Comparison of ENCODE assay signal across 9 cellular contexts in genomic region chr19:42207767-42208259, GRCh38. TPM values are rescaled to one million over a fixed set of nuclear protein-coding genes. Genes with fewer than 3 reads are reported as not detected.
DNase-seq lines count a peak whose midpoint lies in the region; ATAC-seq and TF ChIP-seq lines count a peak whose summit lies in the region.
"Had no signal": no experiment of that assay in that cellular context is flagged by ENCODE, and none has a peak within 500 bp of the region (broad histone marks: within the 10 kb centered on the region; RNA-seq: fewer than 3 reads in every experiment).

No MANE protein-coding gene starts in this region.

- TF ChIP-seq CTCF in HFFc6 (IDR thresholded peaks at IDR 0.05) = no peak
- no peak for TF ChIP-seq CTCF in prostate gland (IDR thresholded peaks at IDR 0.05)
- no peak for TF ChIP-seq CTCF in right atrium auricular region (IDR thresholded peaks at IDR 0.05)

- TF ChIP-seq POLR2A in prostate gland (IDR thresholded peaks at IDR 0.05) = no peak

- H3K79me2 ChIP-seq in ACC112 (ENCODE audit: control insufficient read depth, insufficient read depth, low read length, unreplicated experiment) = peaks cover 8% of the 10 kb centered on the region

- H3K27ac Mint-ChIP-seq in HFFc6 = peak overlapping the region; percentile 95
- peak overlapping the region; percentile 80 for H3K27ac Mint-ChIP-seq in activated CD8-positive, alpha-beta T cell treated with anti-CD3 and anti-CD28 coated beads, Interleukin-2, amount 10 ng/mL, durations not matched to agents 7 days and 5 days

- POLR2A ChIA-PET in activated CD8-positive, alpha-beta T cell treated with anti-CD3 and anti-CD28 coated beads, Interleukin-2, amount 10 ng/mL, durations not matched to agents 7 days and 5 days (lab: Charles Lee) = interaction anchor here (1.5 kb wide), 1 partner anchor 9 kb away, joined by 5 read pairs; no protein-coding TSS in a partner anchor

- peak; percentile 32 for ATAC-seq in activated CD8-positive, alpha-beta T cell treated with anti-CD3 and anti-CD28 coated beads, Interleukin-2, amount 10 ng/mL, durations not matched to agents 7 days and 5 days
- ATAC-seq in HG03378 (IDR thresholded peaks at IDR 0.05; ENCODE audit: unreplicated experiment) = no peak

- H3K36me3 ChIP-seq in ACC112 (ENCODE audit: insufficient read depth, low read length) = peaks cover 3% of the 10 kb centered on the region; the same call in 1 of the 2 replicates
- peaks cover 0 to 22% of the 10 kb centered on the region in 2 donors for H3K36me3 ChIP-seq in prostate gland
- peaks cover 70% of the 10 kb centered on the region for H3K36me3 ChIP-seq in right atrium auricular region

- H3K9me3 Mint-ChIP-seq in HFFc6 = no peaks in the 10 kb centered on the region
- no peaks in the 10 kb centered on the region for H3K9me3 Mint-ChIP-seq in activated CD8-positive, alpha-beta T cell treated with anti-CD3 and anti-CD28 coated beads, Interleukin-2, amount 10 ng/mL, durations not matched to agents 7 days and 5 days (ENCODE audit: insufficient read depth)

- peaks cover 61% of the 10 kb centered on the region for H3K4me1 Mint-ChIP-seq in HFFc6 (ENCODE audit: low read depth)
- peaks cover 52% of the 10 kb centered on the region for H3K4me1 Mint-ChIP-seq in activated CD8-positive, alpha-beta T cell treated with anti-CD3 and anti-CD28 coated beads, Interleukin-2, amount 10 ng/mL, durations not matched to agents 7 days and 5 days (ENCODE audit: low read depth)

- DNase-seq in HFFc6 (peak; percentile 80), islet precursor cell (peak; percentile 79), prostate gland (ENCODE audit: low spot score) (no peak), right atrium auricular region (ENCODE audit: low spot score) (no peak), NCI-H146 treated with DMSO at 0.1 percent for 48 hours (lab: John Stamatoyannopoulos, UW; ENCODE audit: unreplicated experiment) (no peak)
- no peak for DNase-seq in activated CD8-positive, alpha-beta T cell treated with anti-CD3 and anti-CD28 coated beads, Interleukin-2, amount 10 ng/mL, durations not matched to agents 7 days and 5 days

- peak overlapping the region; percentile 45 for H3K4me3 Mint-ChIP-seq in HFFc6
- H3K4me3 Mint-ChIP-seq in activated CD8-positive, alpha-beta T cell treated with anti-CD3 and anti-CD28 coated beads, Interleukin-2, amount 10 ng/mL, durations not matched to agents 7 days and 5 days = peak overlapping the region; percentile 20

- peak overlapping the region; percentile 49 for H3K27ac ChIP-seq in ACC112 (ENCODE audit: low read depth, low read length)
- no peak overlapping the region for H3K27ac ChIP-seq in prostate gland
- H3K27ac ChIP-seq in right atrium auricular region = no peak overlapping the region

- peaks cover 23% of the 10 kb centered on the region for H3K4me1 ChIP-seq in ACC112 (ENCODE audit: control insufficient read depth, insufficient read depth, low read length, unreplicated experiment)
- H3K4me1 ChIP-seq in prostate gland (replicated peaks) = no peaks in the 10 kb centered on the region
- H3K4me1 ChIP-seq in right atrium auricular region = no peaks in the 10 kb centered on the region

- H3K36me3 Mint-ChIP-seq in HFFc6 (ENCODE audit: low read depth) = peaks cover 51% of the 10 kb centered on the region
- H3K36me3 Mint-ChIP-seq in activated CD8-positive, alpha-beta T cell treated with anti-CD3 and anti-CD28 coated beads, Interleukin-2, amount 10 ng/mL, durations not matched to agents 7 days and 5 days (ENCODE audit: low read depth) = peaks cover 69% of the 10 kb centered on the region

- H3K27me3 ChIP-seq in ACC112 (ENCODE audit: insufficient read depth, low read length) = no peaks in the 10 kb centered on the region
- H3K27me3 ChIP-seq in prostate gland (replicated peaks; ENCODE audit: insufficient read depth) = no peaks in the 10 kb centered on the region
- H3K27me3 ChIP-seq in right atrium auricular region = no peaks in the 10 kb centered on the region
- H3K27me3 ChIP-seq: spleen had no signal

- 84% methylated on average over 6 of the region's 6 CpGs for WGBS in prostate gland

- H3K4me3 ChIP-seq in ACC112 (ENCODE audit: low read depth, low read length) (no peak overlapping the region; the same call in 1 of the 2 replicates), prostate gland (no peak overlapping the region), right atrium auricular region (no peak overlapping the region)
- H3K4me3 ChIP-seq: spleen had no signal

- no peak overlapping the region for H2AFZ ChIP-seq in ACC112 (ENCODE audit: low read length, unreplicated experiment)

- intact Hi-C loops in prostate gland (cut with DNase I) = no loop called here

- H3K9me3 ChIP-seq in prostate gland (no peaks in the 10 kb centered on the region), right atrium auricular region (no peaks in the 10 kb centered on the region)
- H3K9me3 ChIP-seq: spleen had no signal

- no peaks in the 10 kb centered on the region for H3K27me3 Mint-ChIP-seq in HFFc6 (ENCODE audit: insufficient read depth)
- H3K27me3 Mint-ChIP-seq in activated CD8-positive, alpha-beta T cell treated with anti-CD3 and anti-CD28 coated beads, Interleukin-2, amount 10 ng/mL, durations not matched to agents 7 days and 5 days (ENCODE audit: low read depth) = no peaks in the 10 kb centered on the region

- CTCF ChIA-PET in activated CD8-positive, alpha-beta T cell treated with anti-CD3 and anti-CD28 coated beads, Interleukin-2, amount 10 ng/mL, durations not matched to agents 7 days and 5 days (lab: Charles Lee) = interaction anchor here (1.1 to 1.3 kb wide), 2 partner anchors 23 to 37 kb away, joined by 3 to 5 read pairs; no protein-coding TSS in a partner anchor

RNA-seq across cellular contexts. Expression of gene DEDD2, which starts 9.7 kb away (rescaled TPM):
- 10 to 100 TPM; 19.2 to 24.9 (median 20.2) TPM for total RNA-seq in HFFc6 (2021; fragmentation: NEBNext Ultra II Directional; extraction: Animal tissue kit (Norgen Biotek cat#: 25700))
- 10 to 100 TPM; 31.8 to 36.0 TPM for total RNA-seq in activated CD8-positive, alpha-beta T cell treated with anti-CD3 and anti-CD28 coated beads, Interleukin-2, amount 10 ng/mL, durations not matched to agents 7 days and 5 days
- 10 to 100 TPM; 70.3 to 98.1 TPM for total RNA-seq in prostate gland
- 10 to 100 TPM; 19.2 to 24.8 TPM for total RNA-seq in right atrium auricular region

RNA-seq across cellular contexts. Expression of gene ZNF526, which starts 12.3 kb away (rescaled TPM):
- total RNA-seq in HFFc6 (2021; fragmentation: NEBNext Ultra II Directional; extraction: Animal tissue kit (Norgen Biotek cat#: 25700)) = 10 to 100 TPM; 14.0 to 18.2 (median 16.1) TPM
- total RNA-seq in activated CD8-positive, alpha-beta T cell treated with anti-CD3 and anti-CD28 coated beads, Interleukin-2, amount 10 ng/mL, durations not matched to agents 7 days and 5 days = 10 to 100 TPM; 19.5 to 21.5 TPM
- total RNA-seq in prostate gland (10 to 100 TPM in 1 of 2 donors, 1 to 10 TPM in 1; 8.2 to 14.1 TPM), right atrium auricular region (1 to 10 TPM; 2.6 to 5.4 TPM)

RNA-seq across cellular contexts. Expression of gene GSK3A, which starts 34.6 kb away (rescaled TPM):
- 10 to 100 TPM; 36.3 to 45.5 (median 43.1) TPM for total RNA-seq in HFFc6 (2021; fragmentation: NEBNext Ultra II Directional; extraction: Animal tissue kit (Norgen Biotek cat#: 25700))
- total RNA-seq in activated CD8-positive, alpha-beta T cell treated with anti-CD3 and anti-CD28 coated beads, Interleukin-2, amount 10 ng/mL, durations not matched to agents 7 days and 5 days = 10 to 100 TPM; 48.2 to 49.0 TPM
- total RNA-seq in prostate gland = 10 to 100 TPM; 37.1 to 61.6 TPM
- total RNA-seq in right atrium auricular region = 10 to 100 TPM; 18.1 to 27.9 TPM

RNA-seq across cellular contexts. Expression of gene ERF, which starts 47.1 kb away (rescaled TPM):
- total RNA-seq in HFFc6 (2021; fragmentation: NEBNext Ultra II Directional; extraction: Animal tissue kit (Norgen Biotek cat#: 25700)) = 10 to 100 TPM; 74.7 to 87.8 (median 78.8) TPM
- total RNA-seq in activated CD8-positive, alpha-beta T cell treated with anti-CD3 and anti-CD28 coated beads, Interleukin-2, amount 10 ng/mL, durations not matched to agents 7 days and 5 days = 10 to 100 TPM; 49.9 to 54.5 TPM
- total RNA-seq in prostate gland (100 to 1,000 TPM in 1 of 2 donors, 10 to 100 TPM in 1; 33.9 to 121 TPM), right atrium auricular region (10 to 100 TPM; 26.8 to 34.9 TPM)

Comparison
In these comparisons a context has a peak if more than half of its experiments do, and no peak if none do; other contexts are left out.
1. DNase-seq: peak in HFFc6 (single experiment) and islet precursor cell (single experiment); none in activated CD8-positive, alpha-beta T cell treated with anti-CD3 and anti-CD28 coated beads, Interleukin-2, amount 10 ng/mL, durations not matched to agents 7 days and 5 days (single experiment), prostate gland (single experiment), right atrium auricular region (single experiment) and NCI-H146 treated with DMSO at 0.1 percent for 48 hours (single experiment).